ENCODE assay signal across 8 cellular contexts in the genomic region with DNA sequence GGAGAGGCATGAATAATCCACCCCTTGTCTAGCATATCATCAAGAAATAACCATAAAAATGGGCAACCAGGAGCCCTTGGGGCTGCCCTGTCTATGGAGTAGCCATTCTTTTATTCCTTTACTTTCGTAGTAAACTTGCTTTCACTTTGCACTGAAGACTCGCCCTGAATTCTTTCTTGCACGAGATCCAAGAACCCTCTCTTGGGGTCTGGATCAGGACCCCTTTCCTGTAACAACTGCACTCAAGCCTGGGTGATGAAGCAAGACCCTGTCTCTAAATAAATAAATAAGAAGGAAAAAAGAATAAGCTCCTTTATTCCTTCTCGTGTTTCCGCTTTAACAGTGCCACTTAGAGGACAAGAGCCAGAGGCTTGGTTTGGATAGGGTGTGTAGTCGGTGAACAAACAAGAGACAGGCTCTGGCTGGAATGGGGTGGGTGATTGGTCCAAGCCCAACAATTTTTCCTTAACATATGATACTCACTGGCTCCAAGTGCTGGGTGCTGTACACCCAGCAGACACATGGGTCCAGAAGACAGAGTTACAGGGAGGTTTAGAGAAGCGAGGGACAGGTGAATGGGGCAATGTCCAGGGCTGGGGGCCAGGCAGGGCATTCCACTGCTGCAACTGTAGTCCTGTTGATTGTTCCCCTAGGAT.
DNase-seq lines count a peak whose midpoint lies in the region; ATAC-seq and TF ChIP-seq lines count a peak whose summit lies in the region.

No MANE protein-coding gene starts in this region.

- H3K4me3 ChIP-seq in muscle layer of duodenum (ENCODE audit: low read depth in 1 of 2, low read length in 2 of 2) = peak overlapping the region; percentile 42 to 51

- peaks cover 5% of the 10 kb centered on the region for H3K27me3 Mint-ChIP-seq in chondrocyte (ENCODE audit: low read depth)

- H3K4me1 Mint-ChIP-seq in chondrocyte (ENCODE audit: low read depth) = peaks cover 18% of the 10 kb centered on the region

- H3K36me3 Mint-ChIP-seq in chondrocyte (ENCODE audit: low read depth) = peaks cover 4% of the 10 kb centered on the region

- ATAC-seq in HG03108 (IDR thresholded peaks at IDR 0.05; ENCODE audit: unreplicated experiment) = no peak
- no peak for ATAC-seq in activated CD4-positive, CD25-positive, alpha-beta regulatory T cell treated with anti-CD3 and anti-CD28 coated beads, Interleukin-2, amount 50 U/mL, for 24 hours

- H3K27ac ChIP-seq in 22Rv1 (peak overlapping the region; percentile 67), muscle layer of duodenum (ENCODE audit: low read length) (no peak overlapping the region)

- peak; percentile 6 for DNase-seq in NCI-H128 (lab: John Stamatoyannopoulos, UW; ENCODE audit: unreplicated experiment)
- DNase-seq in chondrocyte (ENCODE audit: low spot score) = no peak
- no peak for DNase-seq in activated effector memory CD4-positive, alpha-beta T cell treated with Interleukin-2 at 50 U/mL for 16 hours
- DNase-seq in occipital lobe (lab: John Stamatoyannopoulos, UW) = no peak

- no peaks in the 10 kb centered on the region for H3K9me3 ChIP-seq in muscle layer of duodenum (ENCODE audit: control insufficient read depth in 1 of 2, low read length in 2 of 2)

- peaks cover 0 to 3% of the 10 kb centered on the region in 2 donors for H3K4me1 ChIP-seq in muscle layer of duodenum (ENCODE audit: control insufficient read depth in 1 of 2, insufficient read depth in 2 of 2, low read length in 2 of 2)

- TF ChIP-seq CTCF in 22Rv1 (IDR thresholded peaks at IDR 0.05) (peak; percentile 16; the same call in 1 of the 2 replicates), chondrocyte (IDR thresholded peaks at IDR 0.05) (no peak)

- H3K4me3 Mint-ChIP-seq in chondrocyte (ENCODE audit: unreplicated experiment) = peak overlapping the region; percentile 57

- H3K27me3 ChIP-seq in muscle layer of duodenum (ENCODE audit: low read depth, low read length) = no peaks in the 10 kb centered on the region

- peak overlapping the region; percentile 36 for H3K27ac Mint-ChIP-seq in chondrocyte (ENCODE audit: unreplicated experiment)

- no peaks in the 10 kb centered on the region for H3K36me3 ChIP-seq in muscle layer of duodenum (ENCODE audit: control insufficient read depth in 1 of 2, insufficient read depth in 2 of 2, low read length in 2 of 2)

- peaks cover 8% of the 10 kb centered on the region for H3K9me3 Mint-ChIP-seq in chondrocyte (ENCODE audit: low read depth)
